In genomic region chr14:39113685-39114072, GRCh38 we compare ENCODE assay signal across 8 cellular contexts. TPM values are rescaled to one million over a fixed set of nuclear protein-coding genes. Genes with fewer than 3 reads are reported as not detected.
DNase-seq lines count a peak whose midpoint lies in the region; ATAC-seq, FAIRE-seq and TF ChIP-seq lines count a peak whose summit lies in the region.

No MANE protein-coding gene starts in this region.

- FAIRE-seq in kidney (lab: Jason Lieb, UNC), result no peak

- DNase-seq in activated CD4-positive, alpha-beta T cell treated with anti-CD3 and anti-CD28 coated beads, Interleukin-2, amount 10 ng/mL, durations not matched to agents 24 days and 14 days, result no peak
- no peak for DNase-seq in activated CD4-positive, alpha-beta T cell treated with anti-CD3 and anti-CD28 coated beads for 48 hours
- DNase-seq in activated naive CD8-positive, alpha-beta T cell treated with anti-CD3 and anti-CD28 coated beads, Interleukin-2, amount 10 ng/mL, durations not matched to agents 7 days and 5 days, result no peak
- DNase-seq in kidney, result no peak
- DNase-seq in thoracic aorta (ENCODE audit: low spot score), result no peak
- no peak for DNase-seq in foreskin melanocyte

- H3K27me3 ChIP-seq in thoracic aorta (replicated peaks; ENCODE audit: insufficient read depth), result no peaks in the 10 kb centered on the region

- intact Hi-C loops in activated CD4-positive, alpha-beta T cell treated with anti-CD3 and anti-CD28 coated beads, Interleukin-2, amount 10 ng/mL, durations not matched to agents 24 days and 14 days (cut with micrococcal nuclease), result loop anchor here (1.0 to 2.0 kb wide), 4 partner anchors 10 to 319 kb away; partner anchors contain the start of genes FBXO33, PNN and SEC23A
- intact Hi-C loops in kidney (cut with DNase I), result no loop called here

- peaks cover 13% of the 10 kb centered on the region for H3K36me3 Mint-ChIP-seq in activated CD4-positive, alpha-beta T cell treated with anti-CD3 and anti-CD28 coated beads, Interleukin-2, amount 10 ng/mL, durations not matched to agents 24 days and 14 days (ENCODE audit: low read depth)
- H3K36me3 Mint-ChIP-seq in activated naive CD8-positive, alpha-beta T cell treated with anti-CD3 and anti-CD28 coated beads, Interleukin-2, amount 10 ng/mL, durations not matched to agents 7 days and 5 days, result no peaks in the 10 kb centered on the region

- H3K4me1 ChIP-seq in kidney (ENCODE audit: control insufficient read depth in 1 of 2, insufficient read depth in 1 of 2, low read depth in 1 of 2, low read length in 2 of 2) (no peaks in the 10 kb centered on the region), thoracic aorta (ENCODE audit: control insufficient read depth in 1 of 2, low read depth in 2 of 2) (peaks cover 9 to 19% of the 10 kb centered on the region in 2 donors)

- H3K9ac ChIP-seq in kidney (ENCODE audit: low read length in 2 of 2), result peak overlapping the region; percentile 63 to 68

- peak overlapping the region; percentile 87 to 98 for H3K4me3 ChIP-seq in kidney (ENCODE audit: low read length in 2 of 2)
- H3K4me3 ChIP-seq in thoracic aorta, result peak overlapping the region; percentile 84

- no peaks in the 10 kb centered on the region for H3K27me3 Mint-ChIP-seq in activated CD4-positive, alpha-beta T cell treated with anti-CD3 and anti-CD28 coated beads, Interleukin-2, amount 10 ng/mL, durations not matched to agents 24 days and 14 days
- no peaks in the 10 kb centered on the region for H3K27me3 Mint-ChIP-seq in activated naive CD8-positive, alpha-beta T cell treated with anti-CD3 and anti-CD28 coated beads, Interleukin-2, amount 10 ng/mL, durations not matched to agents 7 days and 5 days

- H3K9me3 ChIP-seq in kidney (ENCODE audit: control insufficient read depth in 1 of 2, low read length in 2 of 2), result no peaks in the 10 kb centered on the region
- H3K9me3 ChIP-seq in thoracic aorta, result no peaks in the 10 kb centered on the region

- H3K36me3 ChIP-seq in kidney (ENCODE audit: control insufficient read depth in 1 of 2, insufficient read depth in 2 of 2, low read length in 2 of 2), result peaks cover 0 to 5% of the 10 kb centered on the region in 2 donors
- H3K36me3 ChIP-seq in thoracic aorta, result no peaks in the 10 kb centered on the region

- no peaks in the 10 kb centered on the region for H3K9me3 Mint-ChIP-seq in activated CD4-positive, alpha-beta T cell treated with anti-CD3 and anti-CD28 coated beads, Interleukin-2, amount 10 ng/mL, durations not matched to agents 24 days and 14 days
- no peaks in the 10 kb centered on the region for H3K9me3 Mint-ChIP-seq in activated naive CD8-positive, alpha-beta T cell treated with anti-CD3 and anti-CD28 coated beads, Interleukin-2, amount 10 ng/mL, durations not matched to agents 7 days and 5 days

- H3K4me1 Mint-ChIP-seq in activated CD4-positive, alpha-beta T cell treated with anti-CD3 and anti-CD28 coated beads, Interleukin-2, amount 10 ng/mL, durations not matched to agents 24 days and 14 days, result peaks cover 18% of the 10 kb centered on the region
- H3K4me1 Mint-ChIP-seq in activated naive CD8-positive, alpha-beta T cell treated with anti-CD3 and anti-CD28 coated beads, Interleukin-2, amount 10 ng/mL, durations not matched to agents 7 days and 5 days, result peaks cover 25% of the 10 kb centered on the region

- peak overlapping the region; percentile 97 for H3K27ac Mint-ChIP-seq in activated CD4-positive, alpha-beta T cell treated with anti-CD3 and anti-CD28 coated beads, Interleukin-2, amount 10 ng/mL, durations not matched to agents 24 days and 14 days
- H3K27ac Mint-ChIP-seq in activated naive CD8-positive, alpha-beta T cell treated with anti-CD3 and anti-CD28 coated beads, Interleukin-2, amount 10 ng/mL, durations not matched to agents 7 days and 5 days, result peak overlapping the region; percentile 95

- POLR2A ChIA-PET in activated naive CD8-positive, alpha-beta T cell treated with anti-CD3 and anti-CD28 coated beads, Interleukin-2, amount 10 ng/mL, durations not matched to agents 7 days and 5 days (lab: Charles Lee), result interaction anchor here (0.6 to 4.9 kb wide), 11 partner anchors 9 to 319 kb away, joined by 3 to 40 read pairs (median 5); partner anchors contain the start of genes FBXO33, PNN, SEC23A and TRAPPC6B

- ATAC-seq in activated naive CD8-positive, alpha-beta T cell treated with anti-CD3 and anti-CD28 coated beads, Interleukin-2, amount 10 ng/mL, durations not matched to agents 7 days and 5 days (ENCODE audit: low read depth), result peak; percentile 1
- no peak for ATAC-seq in thoracic aorta (ENCODE audit: insufficient number of reproducible peaks, low FRiP score, low read depth)
- ATAC-seq in HG03432 (IDR thresholded peaks at IDR 0.05; ENCODE audit: unreplicated experiment), result no peak
- ATAC-seq in GM21515 (IDR thresholded peaks at IDR 0.05; ENCODE audit: unreplicated experiment), result no peak

- H3K4me3 Mint-ChIP-seq in activated CD4-positive, alpha-beta T cell treated with anti-CD3 and anti-CD28 coated beads, Interleukin-2, amount 10 ng/mL, durations not matched to agents 24 days and 14 days, result peak overlapping the region; percentile 98
- H3K4me3 Mint-ChIP-seq in activated naive CD8-positive, alpha-beta T cell treated with anti-CD3 and anti-CD28 coated beads, Interleukin-2, amount 10 ng/mL, durations not matched to agents 7 days and 5 days, result peak overlapping the region; percentile 96

- TF ChIP-seq CTCF in kidney (IDR thresholded peaks at IDR 0.05; ENCODE audit: borderline replicate concordance, extremely low read depth, insufficient read depth), result no peak
- TF ChIP-seq CTCF in thoracic aorta (IDR thresholded peaks at IDR 0.05), result no peak

- H3K27ac ChIP-seq in kidney (ENCODE audit: low read depth in 2 of 2, low read length in 2 of 2), result peak overlapping the region; percentile 20 to 63
- H3K27ac ChIP-seq in thoracic aorta, result peak overlapping the region; percentile 16 to 69

RNA-seq across cellular contexts. Expression of gene GEMIN2, which starts 0.4 kb away (rescaled TPM):
- total RNA-seq in activated CD4-positive, alpha-beta T cell treated with anti-CD3 and anti-CD28 coated beads, Interleukin-2, amount 10 ng/mL, durations not matched to agents 24 days and 14 days, result 23.1 and 24.9 TPM in 2 replicates
- 10 to 100 TPM; 23.1 to 24.9 TPM for total RNA-seq in activated naive CD8-positive, alpha-beta T cell treated with anti-CD3 and anti-CD28 coated beads, Interleukin-2, amount 10 ng/mL, durations not matched to agents 7 days and 5 days
- total RNA-seq in kidney, result 13.8 TPM
- polyA plus RNA-seq in kidney (ENCODE audit: insufficient read depth, low read depth, low replicate concordance), result 17.2 TPM
- total RNA-seq in thoracic aorta, result 1 to 10 TPM; 7.6 to 9.5 TPM

RNA-seq across cellular contexts. Expression of gene SEC23A, which starts 10.6 kb away (rescaled TPM):
- 63.5 and 65.8 TPM in 2 replicates for total RNA-seq in activated CD4-positive, alpha-beta T cell treated with anti-CD3 and anti-CD28 coated beads, Interleukin-2, amount 10 ng/mL, durations not matched to agents 24 days and 14 days
- 10 to 100 TPM; 66.2 to 66.8 TPM for total RNA-seq in activated naive CD8-positive, alpha-beta T cell treated with anti-CD3 and anti-CD28 coated beads, Interleukin-2, amount 10 ng/mL, durations not matched to agents 7 days and 5 days
- 48.8 TPM for total RNA-seq in kidney
- polyA plus RNA-seq in kidney (ENCODE audit: insufficient read depth, low read depth, low replicate concordance), result 10.9 TPM
- 100 to 1,000 TPM; 184 to 186 TPM for total RNA-seq in thoracic aorta

RNA-seq across cellular contexts. Expression of gene TRAPPC6B, which starts 56.5 kb away (rescaled TPM):
- total RNA-seq in activated CD4-positive, alpha-beta T cell treated with anti-CD3 and anti-CD28 coated beads, Interleukin-2, amount 10 ng/mL, durations not matched to agents 24 days and 14 days, result 16.9 and 20.8 TPM in 2 replicates
- 10 to 100 TPM; 30.9 to 34.3 TPM for total RNA-seq in activated naive CD8-positive, alpha-beta T cell treated with anti-CD3 and anti-CD28 coated beads, Interleukin-2, amount 10 ng/mL, durations not matched to agents 7 days and 5 days
- total RNA-seq in kidney (32.9 TPM), thoracic aorta (10 to 100 TPM; 22.8 to 23.2 TPM)
- 19.7 TPM for polyA plus RNA-seq in kidney (ENCODE audit: insufficient read depth, low read depth, low replicate concordance)
